ENCODE assay signal across 9 cellular contexts in the genomic region with DNA sequence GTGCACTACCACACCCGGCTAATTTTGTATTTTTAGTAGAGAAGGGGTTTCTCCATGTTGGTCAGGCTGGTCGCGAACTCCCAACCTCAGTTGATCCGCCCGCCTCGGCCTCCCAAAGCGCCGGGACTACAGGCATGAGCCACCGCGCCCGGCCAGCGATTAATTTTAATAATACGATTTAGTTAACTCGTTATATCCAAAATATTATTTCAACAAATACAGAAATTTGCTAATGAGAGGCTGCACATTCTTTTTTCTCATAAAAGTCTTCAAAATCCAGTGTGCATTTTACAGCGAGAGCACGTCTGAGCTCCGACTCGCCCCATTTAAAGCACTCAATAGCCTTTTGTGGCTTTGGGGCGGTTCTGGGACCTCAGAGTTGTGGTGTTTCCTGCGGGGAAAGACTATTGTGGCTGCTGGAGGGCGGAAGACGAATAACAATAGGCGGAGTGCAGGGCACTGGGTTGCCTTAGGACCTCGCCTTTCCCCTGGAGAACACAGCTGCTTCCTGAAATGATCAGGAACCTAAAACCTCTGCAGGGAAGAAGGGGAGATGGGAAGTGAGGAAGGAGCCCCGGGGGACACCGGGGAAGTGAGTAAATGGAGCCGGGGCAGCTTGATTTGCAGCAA. TPM values are rescaled to one million over a fixed set of nuclear protein-coding genes. Genes with fewer than 3 reads are reported as not detected.
DNase-seq lines count a peak whose midpoint lies in the region; ATAC-seq, FAIRE-seq and TF ChIP-seq lines count a peak whose summit lies in the region.
"Had no signal": no experiment of that assay in that cellular context is flagged by ENCODE, and none has a peak within 500 bp of the region (broad histone marks: within the 10 kb centered on the region; RNA-seq: fewer than 3 reads in every experiment).

No MANE protein-coding gene starts in this region.

- peaks cover 12% of the 10 kb centered on the region for H3K79me1 ChIP-seq in trophoblast cell (ENCODE audit: low read length)

- H2BK5ac ChIP-seq in trophoblast cell (ENCODE audit: low read depth, low read length, poor library complexity): no peak overlapping the region

- H3K27me3 Mint-ChIP-seq in chondrocyte (ENCODE audit: low read depth): peaks cover 7% of the 10 kb centered on the region

- no peaks in the 10 kb centered on the region for H3K9me3 ChIP-seq in esophagus squamous epithelium
- peaks cover 2% of the 10 kb centered on the region for H3K9me3 ChIP-seq in trophoblast cell (ENCODE audit: insufficient read depth, low read depth, low read length)
- H3K9me3 ChIP-seq in Karpas-422 (ENCODE audit: low read length): no peaks in the 10 kb centered on the region

- no peaks in the 10 kb centered on the region for H3K9me2 ChIP-seq in Karpas-422 (replicated peaks; ENCODE audit: insufficient read depth, low read length)

- no peaks in the 10 kb centered on the region for H3K36me3 Mint-ChIP-seq in chondrocyte (ENCODE audit: low read depth)

- H3K4me2 ChIP-seq in trophoblast cell (ENCODE audit: low read length) (no peak overlapping the region), Karpas-422 (ENCODE audit: low read depth, low read length, poor library complexity, severe bottlenecking) (no peak overlapping the region)

- TF ChIP-seq POLR2A in esophagus squamous epithelium (IDR thresholded peaks at IDR 0.05): no peak

- H3K27me3 ChIP-seq in esophagus squamous epithelium (peaks cover 0 to 22% (median 0%) of the 10 kb centered on the region in 4 donors), trophoblast cell (ENCODE audit: insufficient read depth, low read length) (no peaks in the 10 kb centered on the region), Karpas-422 (ENCODE audit: low read length) (no peaks in the 10 kb centered on the region)

- no peak for ATAC-seq in HG02798 (IDR thresholded peaks at IDR 0.05; ENCODE audit: poor library complexity, unreplicated experiment)

- H3K4me3 Mint-ChIP-seq in chondrocyte (ENCODE audit: unreplicated experiment): no peak overlapping the region

- no peaks in the 10 kb centered on the region for H4K20me1 ChIP-seq in Karpas-422 (ENCODE audit: insufficient read depth, low read depth, low read length)

- H2AFZ ChIP-seq in trophoblast cell (ENCODE audit: insufficient read depth, low read length, poor library complexity) (peak overlapping the region; percentile 35), Karpas-422 (ENCODE audit: low read length) (no peak overlapping the region)

- H4K91ac ChIP-seq in trophoblast cell (ENCODE audit: low read depth, low read length): no peak overlapping the region

- H3K4me3 ChIP-seq in esophagus squamous epithelium (no peak overlapping the region), trophoblast cell (ENCODE audit: low read depth, low read length) (no peak overlapping the region), Karpas-422 (ENCODE audit: low read length) (no peak overlapping the region)

- FAIRE-seq in GM19239 (lab: Jason Lieb, UNC): peak; percentile 80
- FAIRE-seq: islet of Langerhans had no signal

- intact Hi-C loops in esophagus squamous epithelium (cut with DNase I): no loop called here

- H3K14ac ChIP-seq in trophoblast cell (ENCODE audit: low read length): no peak overlapping the region

- no peak for TF ChIP-seq CTCF in esophagus squamous epithelium (IDR thresholded peaks at IDR 0.05)
- TF ChIP-seq CTCF in chondrocyte (IDR thresholded peaks at IDR 0.05): no peak

- peaks cover 10 to 46% (median 11%) of the 10 kb centered on the region in 3 donors for H3K4me1 ChIP-seq in esophagus squamous epithelium
- peaks cover 9 to 15% of the 10 kb centered on the region in 2 experiments for H3K4me1 ChIP-seq in trophoblast cell (ENCODE audit: control insufficient read depth in 1 of 2, insufficient read depth in 2 of 2, low read length in 2 of 2)
- H3K4me1 ChIP-seq in Karpas-422 (ENCODE audit: low read length): peaks cover 16% of the 10 kb centered on the region

- H3K36me3 ChIP-seq in esophagus squamous epithelium (no peaks in the 10 kb centered on the region), trophoblast cell (ENCODE audit: control insufficient read depth in 1 of 2, insufficient read depth in 2 of 2, low read length in 2 of 2) (no peaks in the 10 kb centered on the region), Karpas-422 (ENCODE audit: insufficient read depth, low read length) (no peaks in the 10 kb centered on the region)

- H3K18ac ChIP-seq in trophoblast cell (ENCODE audit: low read length): no peak overlapping the region

- H3K9me3 Mint-ChIP-seq in chondrocyte (ENCODE audit: low read depth): no peaks in the 10 kb centered on the region

- H3K4me1 Mint-ChIP-seq in chondrocyte (ENCODE audit: low read depth): peaks cover 8% of the 10 kb centered on the region

- H2BK12ac ChIP-seq in trophoblast cell (ENCODE audit: low read length): no peak overlapping the region

- H4K8ac ChIP-seq in trophoblast cell (ENCODE audit: low read depth, low read length): peak overlapping the region; percentile 74

- 24 to 62% methylated on average over 27 of the region's 27 CpGs for WGBS in esophagus squamous epithelium, 2 donors
- no CpG with 5 or more reads among the region's 27 CpGs for WGBS in trophoblast cell (ENCODE audit: extremely low coverage, insufficient coverage, insufficient read length)

- H3K9ac ChIP-seq in trophoblast cell (ENCODE audit: low read length) (no peak overlapping the region), Karpas-422 (ENCODE audit: low read length) (no peak overlapping the region)

- DNase-seq in GM19239 (ENCODE audit: insufficient read length, low spot score) (no peak), NOMO-1 treated with dmso at 0.1 percent for 144 hours (lab: John Stamatoyannopoulos, UW; ENCODE audit: unreplicated experiment) (peak; percentile 7), esophagus squamous epithelium (lab: John Stamatoyannopoulos, UW) (no peak), trophoblast cell (peak in 1 of 2 donors; percentile 4), chondrocyte (ENCODE audit: low spot score) (no peak), Karpas-422 (no peak), caudate nucleus (lab: John Stamatoyannopoulos, UW) (no peak)

- peak overlapping the region in 3 of 4 donors; percentile 13 to 60 (median 53) for H3K27ac ChIP-seq in esophagus squamous epithelium
- H3K27ac ChIP-seq in trophoblast cell (ENCODE audit: low read depth, low read length): no peak overlapping the region
- H3K27ac ChIP-seq in Karpas-422 (ENCODE audit: low read length): no peak overlapping the region
- H3K27ac ChIP-seq in caudate nucleus (ENCODE audit: low read depth, low read length): no peak overlapping the region

- no peak overlapping the region for H2AK5ac ChIP-seq in trophoblast cell (ENCODE audit: low read length)

- H3K79me2 ChIP-seq in trophoblast cell (ENCODE audit: control insufficient read depth, insufficient read depth, low read length, poor library complexity) (peaks cover 3% of the 10 kb centered on the region), Karpas-422 (ENCODE audit: low read length) (no peaks in the 10 kb centered on the region)

- H3K23ac ChIP-seq in trophoblast cell (ENCODE audit: low read length): no peak overlapping the region

- H2BK120ac ChIP-seq in trophoblast cell (ENCODE audit: insufficient read depth, low read length, poor library complexity): no peak overlapping the region

- no peak overlapping the region for H3K4ac ChIP-seq in trophoblast cell (ENCODE audit: low read depth, low read length)

- no peak overlapping the region for H4K12ac ChIP-seq in trophoblast cell (ENCODE audit: low read depth, low read length)

- H3K27ac Mint-ChIP-seq in chondrocyte (ENCODE audit: unreplicated experiment): no peak overlapping the region

RNA-seq across cellular contexts. Expression of gene ZSCAN10, which starts 2.9 kb away (rescaled TPM):
- total RNA-seq in esophagus squamous epithelium (not detected), chondrocyte (not detected in 3 replicates)
- 0.33 and 0.34 TPM in 2 replicates for polyA plus RNA-seq in trophoblast cell (2013)
- total RNA-seq in Karpas-422 (2014; rRNA removed; shearing (Covaris generic); ENCODE audit: low replicate concordance): not detected in 2 replicates

RNA-seq across cellular contexts. Expression of gene ZNF205, which starts 10.4 kb away (rescaled TPM):
- total RNA-seq in esophagus squamous epithelium (10 to 100 TPM in 3 of 4 donors, 1 to 10 TPM in 1; 9.7 to 13.9 (median 11.9) TPM), chondrocyte (12.9 to 13.7 TPM (median 13.2 TPM) in 3 replicates)
- polyA plus RNA-seq in trophoblast cell (2013): 8.4 and 8.7 TPM in 2 replicates
- total RNA-seq in Karpas-422 (2014; rRNA removed; shearing (Covaris generic); ENCODE audit: low replicate concordance): not detected in 2 replicates

RNA-seq across cellular contexts. Expression of gene ZNF213, which starts 32.9 kb away (rescaled TPM):
- total RNA-seq in esophagus squamous epithelium (10 to 100 TPM in 1 of 4 donors, 1 to 10 TPM in 3; 3.9 to 14.3 (median 6.4) TPM), chondrocyte (10.6 to 13.0 TPM (median 10.8 TPM) in 3 replicates)
- polyA plus RNA-seq in trophoblast cell (2013): 8.3 and 8.5 TPM in 2 replicates
- total RNA-seq in Karpas-422 (2014; rRNA removed; shearing (Covaris generic); ENCODE audit: low replicate concordance): 2.0 and 8.0 TPM in 2 replicates

RNA-seq across cellular contexts. Expression of gene IL32, which starts 36.5 kb away (rescaled TPM):
- total RNA-seq in esophagus squamous epithelium: 10 to 100 TPM in 3 of 4 donors, 1 to 10 TPM in 1; 4.6 to 31.7 (median 17.3) TPM
- polyA plus RNA-seq in trophoblast cell (2013): 25.1 and 25.7 TPM in 2 replicates
- 7.3 to 21.0 TPM (median 17.8 TPM) in 3 replicates for total RNA-seq in chondrocyte
- not detected in 2 replicates for total RNA-seq in Karpas-422 (2014; rRNA removed; shearing (Covaris generic); ENCODE audit: low replicate concordance)

RNA-seq across cellular contexts. Expression of gene MMP25, which starts 55.6 kb away (rescaled TPM):
- 1 to 10 TPM in 1 of 4 donors, under 1 TPM in 3; 0.19 to 1.4 (median 0.61) TPM for total RNA-seq in esophagus squamous epithelium
- polyA plus RNA-seq in trophoblast cell (2013): 0.14 and 0.17 TPM in 2 replicates
- total RNA-seq in chondrocyte: 0.34 TPM in 1 of 3 replicates, not detected in the others
- total RNA-seq in Karpas-422 (2014; rRNA removed; shearing (Covaris generic); ENCODE audit: low replicate concordance): 0.15 and 0.47 TPM in 2 replicates

Comparison
In these comparisons a context has a peak if more than half of its experiments do, and no peak if none do; other contexts are left out.
1. H3K27ac ChIP-seq: peak in esophagus squamous epithelium (3 of 4); none in trophoblast cell (single experiment), Karpas-422 (single experiment) and caudate nucleus (single experiment).
2. RNA of gene ZNF205, which starts 10.4 kb away (total RNA-seq): 9.7 to 13.9 TPM in esophagus squamous epithelium and 12.9 to 13.7 TPM in chondrocyte; not detected in Karpas-422; every median in the first group is over 10 times any median in the second.